3 cellular contexts compared by ENCODE assay signal in the genomic region with DNA sequence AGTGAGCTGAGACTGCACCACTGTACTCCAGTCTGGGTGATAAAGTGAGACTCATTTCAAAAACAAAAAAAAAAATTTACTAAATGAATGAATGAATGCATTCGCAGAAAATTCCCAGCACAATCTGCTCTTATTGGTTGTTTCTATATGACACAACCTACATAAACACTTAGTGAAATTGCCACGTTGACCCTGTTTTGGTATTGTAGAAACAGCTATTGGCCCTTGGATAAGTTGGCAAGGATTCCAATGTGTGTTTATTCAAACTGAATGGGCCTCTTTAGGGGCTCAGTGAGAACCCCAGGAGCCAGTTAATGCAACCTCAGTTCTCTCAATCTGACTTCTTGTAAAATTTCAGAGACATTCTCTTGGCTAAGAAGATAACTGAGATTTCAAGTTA.
TF ChIP-seq lines count a peak whose summit lies in the region.

No MANE protein-coding gene starts in this region.

TF ChIP-seq in IMR-90, 13 proteins besides CTCF, POLR2A, EP300 and RAD21:
- TF ChIP-seq, protein P1, sequence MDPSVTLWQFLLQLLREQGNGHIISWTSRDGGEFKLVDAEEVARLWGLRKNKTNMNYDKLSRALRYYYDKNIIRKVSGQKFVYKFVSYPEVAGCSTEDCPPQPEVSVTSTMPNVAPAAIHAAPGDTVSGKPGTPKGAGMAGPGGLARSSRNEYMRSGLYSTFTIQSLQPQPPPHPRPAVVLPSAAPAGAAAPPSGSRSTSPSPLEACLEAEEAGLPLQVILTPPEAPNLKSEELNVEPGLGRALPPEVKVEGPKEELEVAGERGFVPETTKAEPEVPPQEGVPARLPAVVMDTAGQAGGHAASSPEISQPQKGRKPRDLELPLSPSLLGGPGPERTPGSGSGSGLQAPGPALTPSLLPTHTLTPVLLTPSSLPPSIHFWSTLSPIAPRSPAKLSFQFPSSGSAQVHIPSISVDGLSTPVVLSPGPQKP (IDR thresholded peaks at IDR 0.05; ENCODE audit: borderline replicate concordance, low read depth, low read length): no peak
- TF ChIP-seq MXI1 (IDR thresholded peaks at IDR 0.05; ENCODE audit: borderline replicate concordance, low read depth, low read length) (no peak), NFE2L2 (IDR thresholded peaks at IDR 0.05; ENCODE audit: low read depth, low read length) (no peak), CEBPB (IDR thresholded peaks at IDR 0.05; ENCODE audit: low read depth, low read length) (no peak), BHLHE40 (IDR thresholded peaks at IDR 0.05; ENCODE audit: low read depth, low read length) (no peak)

TF ChIP-seq in endothelial cell of umbilical vein, 7 proteins besides CTCF, POLR2A, EP300 and RAD21:
- no peak for TF ChIP-seq FOS (IDR thresholded peaks at IDR 0.05; ENCODE audit: borderline replicate concordance, insufficient read depth, low read length)

TF ChIP-seq in HEK293T, 16 proteins besides CTCF, POLR2A, EP300 and RAD21:
- no peak for TF ChIP-seq FOXA1 (IDR thresholded peaks at IDR 0.05)
- no peak for TF ChIP-seq LEF1 (IDR thresholded peaks at IDR 0.05; ENCODE audit: borderline replicate concordance)
- TF ChIP-seq ELF4 (IDR thresholded peaks at IDR 0.05): no peak
